26 cellular contexts compared by ENCODE assay signal in the genomic region with DNA sequence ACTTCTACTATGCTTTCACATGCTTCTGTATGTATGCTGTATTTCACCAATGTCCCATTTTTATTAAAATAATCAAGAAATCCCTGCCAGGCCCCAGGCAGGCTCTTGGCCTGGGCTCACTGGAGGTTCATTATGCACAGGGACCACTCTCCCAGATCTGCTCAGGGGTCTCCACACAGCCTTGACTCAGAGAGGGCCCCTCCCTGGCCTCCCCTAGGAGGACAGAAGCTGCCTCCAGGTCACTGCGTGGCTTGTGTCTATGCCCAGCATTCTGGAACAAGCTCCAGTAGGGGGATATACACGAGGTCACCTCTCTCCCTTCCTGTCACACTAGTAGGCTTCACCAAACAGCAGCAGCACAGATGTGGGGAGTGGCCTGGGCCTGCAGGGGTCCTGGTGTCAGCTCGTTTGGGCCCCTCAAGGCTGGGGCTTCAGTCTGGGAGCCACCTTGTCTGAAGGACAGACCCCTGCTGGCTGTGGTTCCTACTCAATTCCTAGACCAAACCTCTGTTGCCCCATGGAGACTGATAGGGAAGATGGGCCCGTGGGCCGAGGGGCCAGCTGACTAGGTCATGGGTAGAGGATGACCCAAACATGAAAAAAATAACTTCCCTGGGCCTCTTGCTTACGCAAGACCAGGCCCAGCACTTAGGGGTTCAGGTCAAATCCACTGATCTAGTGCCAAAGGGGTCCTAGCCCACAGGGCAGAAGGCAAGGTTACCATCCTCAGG. TPM values are rescaled to one million over a fixed set of nuclear protein-coding genes. Genes with fewer than 3 reads are reported as not detected.
DNase-seq lines count a peak whose midpoint lies in the region; ATAC-seq, FAIRE-seq and TF ChIP-seq lines count a peak whose summit lies in the region.
"Had no signal": no experiment of that assay in that cellular context is flagged by ENCODE, and none has a peak within 500 bp of the region (broad histone marks: within the 10 kb centered on the region; RNA-seq: fewer than 3 reads in every experiment).

No MANE protein-coding gene starts in this region.

- H3K4me1 ChIP-seq in thoracic aorta (ENCODE audit: control insufficient read depth in 1 of 2, low read depth in 2 of 2) = peaks cover 18 to 51% of the 10 kb centered on the region in 2 donors
- H3K4me1 ChIP-seq in kidney (ENCODE audit: control insufficient read depth in 1 of 2, insufficient read depth in 1 of 2, low read depth in 1 of 2, low read length in 2 of 2) = no peaks in the 10 kb centered on the region
- H3K4me1 ChIP-seq: parathyroid adenoma had no signal

- no peak overlapping the region for H3K4me3 ChIP-seq in WERI-Rb-1 (ENCODE audit: low read depth, low read length)
- H3K4me3 ChIP-seq in thoracic aorta = no peak overlapping the region
- H3K4me3 ChIP-seq in kidney (ENCODE audit: low read length in 2 of 2) = no peak overlapping the region
- H3K4me3 ChIP-seq: gastroesophageal sphincter, GM23338 had no signal

- no peaks in the 10 kb centered on the region for H3K9me3 Mint-ChIP-seq in mesothelial cell of epicardium
- H3K9me3 Mint-ChIP-seq: activated CD4-positive, alpha-beta T cell treated with anti-CD3 and anti-CD28 coated beads, Interleukin-2, amount 10 ng/mL, durations not matched to agents 24 days and 14 days; activated T-helper 17 cell treated with anti-CD3 and anti-CD28 coated beads, Interleukin-2, amount 50 U/mL, for 72 hours; GM23338; naive thymus-derived CD8-positive, alpha-beta T cell had no signal

- no peaks in the 10 kb centered on the region for H3K27me3 Mint-ChIP-seq in mesothelial cell of epicardium (ENCODE audit: low read depth)
- H3K27me3 Mint-ChIP-seq: activated CD4-positive, alpha-beta T cell treated with anti-CD3 and anti-CD28 coated beads, Interleukin-2, amount 10 ng/mL, durations not matched to agents 24 days and 14 days; activated T-helper 17 cell treated with anti-CD3 and anti-CD28 coated beads, Interleukin-2, amount 50 U/mL, for 72 hours; naive thymus-derived CD8-positive, alpha-beta T cell had no signal

- H3K36me3 ChIP-seq in KOPT-K1 (ENCODE audit: insufficient read depth, low read length) (peaks cover 16% of the 10 kb centered on the region), WERI-Rb-1 (peaks cover 13% of the 10 kb centered on the region), thoracic aorta (no peaks in the 10 kb centered on the region), kidney (ENCODE audit: control insufficient read depth in 1 of 2, insufficient read depth in 2 of 2, low read length in 2 of 2) (no peaks in the 10 kb centered on the region)

- H3K4me3 Mint-ChIP-seq in mesothelial cell of epicardium = no peak overlapping the region
- H3K4me3 Mint-ChIP-seq: activated CD4-positive, alpha-beta T cell treated with anti-CD3 and anti-CD28 coated beads, Interleukin-2, amount 10 ng/mL, durations not matched to agents 24 days and 14 days; activated T-helper 17 cell treated with anti-CD3 and anti-CD28 coated beads, Interleukin-2, amount 50 U/mL, for 72 hours; GM23338; naive thymus-derived CD8-positive, alpha-beta T cell had no signal

- no peak for FAIRE-seq in kidney (lab: Jason Lieb, UNC)
- FAIRE-seq: bronchial epithelial cell, GM12892, keratinocyte, urothelium cell line had no signal

- no peak for ATAC-seq in thoracic aorta (ENCODE audit: insufficient number of reproducible peaks, low FRiP score, low read depth)
- ATAC-seq: activated T-helper 17 cell treated with anti-CD3 and anti-CD28 coated beads, Interleukin-2, amount 50 U/mL, for 72 hours; gastroesophageal sphincter; naive thymus-derived CD8-positive, alpha-beta T cell; stimulated activated naive CD8-positive, alpha-beta T cell treated with anti-CD3 and anti-CD28 coated beads, Interleukin-15, Interleukin-2, amounts not matched to agents 100 U/mL and 50 U/mL, for 24 hours had no signal

- DNase-seq in WERI-Rb-1 (no peak), mesothelial cell of epicardium (ENCODE audit: low spot score in 2 of 2, unreplicated experiment in 2 of 2) (no peak), thoracic aorta (ENCODE audit: low spot score) (no peak), kidney (no peak)
- DNase-seq in stimulated activated CD4-positive, alpha-beta T cell treated with anti-CD3 and anti-CD28 coated beads, Interleukin-1b, Interleukin-23, amount 100 ng/mL, for 48 hours = no peak
- no peak for DNase-seq in activated CD4-positive, alpha-beta T cell treated with anti-CD3 and anti-CD28 coated beads, Interleukin-2, amount 50 U/mL, for 48 hours
- DNase-seq in activated naive CD4-positive, alpha-beta T cell treated with anti-CD3 and anti-CD28 coated beads, Interleukin-2, amount 50 U/mL, for 16 hours = no peak
- DNase-seq: activated CD4-positive, alpha-beta T cell treated with anti-CD3 and anti-CD28 coated beads, Interleukin-2, amount 10 ng/mL, durations not matched to agents 24 days and 14 days; AML-193; DND-41; Karpas-422; mammary epithelial cell; naive thymus-derived CD8-positive, alpha-beta T cell; NCI-H2029 treated with DMSO at 0.1 percent for 48 hours; NCI-H446; NK-92 treated with Interleukin-12 subunit alpha and Interleukin-12 subunit beta, amount 100 ng/mL, for 24 hours; stimulated activated naive CD8-positive, alpha-beta T cell treated with anti-CD3 and anti-CD28 coated beads, Interleukin-15, Interleukin-2, amounts not matched to agents 100 U/mL and 50 U/mL, for 24 hours had no signal

- no peak overlapping the region for H3K9ac ChIP-seq in kidney (ENCODE audit: low read length in 2 of 2)
- H3K9ac ChIP-seq: parathyroid adenoma had no signal

- no peaks in the 10 kb centered on the region for H3K9me3 ChIP-seq in KOPT-K1 (ENCODE audit: insufficient read depth, low read length, poor library complexity, severe bottlenecking)
- H3K9me3 ChIP-seq in WERI-Rb-1 (ENCODE audit: severe bottlenecking) = no peaks in the 10 kb centered on the region
- H3K9me3 ChIP-seq in thoracic aorta = no peaks in the 10 kb centered on the region
- no peaks in the 10 kb centered on the region for H3K9me3 ChIP-seq in kidney (ENCODE audit: control insufficient read depth in 1 of 2, low read length in 2 of 2)
- H3K9me3 ChIP-seq: gastroesophageal sphincter had no signal

- no peak for TF ChIP-seq CTCF in WERI-Rb-1 (IDR thresholded peaks at IDR 0.05; ENCODE audit: low read depth, low read length)
- no peak for TF ChIP-seq CTCF in mesothelial cell of epicardium (IDR thresholded peaks at IDR 0.05; ENCODE audit: unreplicated experiment)
- no peak for TF ChIP-seq CTCF in thoracic aorta (IDR thresholded peaks at IDR 0.05)
- TF ChIP-seq CTCF in kidney (IDR thresholded peaks at IDR 0.05; ENCODE audit: borderline replicate concordance, extremely low read depth, insufficient read depth) = no peak

- H3K4me1 Mint-ChIP-seq in mesothelial cell of epicardium = peaks cover 7% of the 10 kb centered on the region
- H3K4me1 Mint-ChIP-seq: activated CD4-positive, alpha-beta T cell treated with anti-CD3 and anti-CD28 coated beads, Interleukin-2, amount 10 ng/mL, durations not matched to agents 24 days and 14 days; activated T-helper 17 cell treated with anti-CD3 and anti-CD28 coated beads, Interleukin-2, amount 50 U/mL, for 72 hours; GM23338 had no signal

- peak overlapping the region; percentile 21 for H3K27ac Mint-ChIP-seq in mesothelial cell of epicardium
- H3K27ac Mint-ChIP-seq: activated CD4-positive, alpha-beta T cell treated with anti-CD3 and anti-CD28 coated beads, Interleukin-2, amount 10 ng/mL, durations not matched to agents 24 days and 14 days; activated T-helper 17 cell treated with anti-CD3 and anti-CD28 coated beads, Interleukin-2, amount 50 U/mL, for 72 hours; GM23338 had no signal

- intact Hi-C loops in kidney (cut with DNase I) = no loop called here

- H3K27ac ChIP-seq in KOPT-K1 (ENCODE audit: low read depth, low read length, poor library complexity, severe bottlenecking) = peak overlapping the region; percentile 16
- peak overlapping the region; percentile 98 for H3K27ac ChIP-seq in WERI-Rb-1
- H3K27ac ChIP-seq in thoracic aorta = peak overlapping the region; percentile 70 to 80
- no peak overlapping the region for H3K27ac ChIP-seq in kidney (ENCODE audit: low read depth in 2 of 2, low read length in 2 of 2)
- H3K27ac ChIP-seq: parathyroid adenoma had no signal

- peaks cover 3% of the 10 kb centered on the region for H3K36me3 Mint-ChIP-seq in mesothelial cell of epicardium
- H3K36me3 Mint-ChIP-seq: naive thymus-derived CD8-positive, alpha-beta T cell had no signal

- H3K27me3 ChIP-seq in WERI-Rb-1 (ENCODE audit: insufficient read depth, low read depth, severe bottlenecking) = no peaks in the 10 kb centered on the region
- no peaks in the 10 kb centered on the region for H3K27me3 ChIP-seq in thoracic aorta (replicated peaks; ENCODE audit: insufficient read depth)
- H3K27me3 ChIP-seq: gastroesophageal sphincter had no signal

RNA-seq across cellular contexts. Expression of a gene that starts 37.6 kb away (rescaled TPM):
- total RNA-seq in mesothelial cell of epicardium = 62.8 to 66.6 TPM (median 66.0 TPM) in 3 replicates
- total RNA-seq in thoracic aorta = 10 to 100 TPM; 41.0 to 66.9 TPM
- 47.8 TPM for total RNA-seq in kidney
- 31.3 TPM for polyA plus RNA-seq in kidney (ENCODE audit: insufficient read depth, low read depth, low replicate concordance)

Comparison
In these comparisons a context has a peak if more than half of its experiments do, and no peak if none do; other contexts are left out.
1. H3K27ac ChIP-seq: peak in KOPT-K1 (single experiment), WERI-Rb-1 (single experiment) and thoracic aorta (2 of 2); none in kidney (0 of 2).